29 cellular contexts compared by ENCODE assay signal in the genomic region with DNA sequence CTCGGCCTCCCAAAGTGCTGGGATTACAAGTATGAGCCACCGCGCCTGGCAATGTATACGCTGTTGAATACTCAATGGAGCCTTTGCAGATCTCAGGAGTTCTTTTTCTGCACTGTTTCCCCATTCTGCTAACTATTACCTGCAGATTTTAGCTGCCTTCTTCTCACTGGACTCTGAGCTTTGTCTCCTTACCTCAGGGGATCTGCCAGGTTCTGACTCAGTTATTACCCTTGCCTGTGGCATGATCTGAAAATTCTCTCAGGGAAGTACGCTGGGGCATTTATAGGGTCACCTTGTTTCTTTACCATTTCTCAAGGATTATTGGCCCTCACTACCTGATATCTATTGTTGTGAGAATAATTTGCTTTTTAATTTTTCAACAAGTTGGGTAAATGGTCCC.
"Had no signal": no experiment of that assay in that cellular context is flagged by ENCODE, and none has a peak within 500 bp of the region (broad histone marks: within the 10 kb centered on the region; RNA-seq: fewer than 3 reads in every experiment).

No MANE protein-coding gene starts in this region.

- H3K27me3 Mint-ChIP-seq: activated CD4-positive, alpha-beta memory T cell treated with anti-CD3 and anti-CD28 coated beads, Interleukin-2, amount 10 ng/mL, durations not matched to agents 7 days and 5 days; activated CD8-positive, alpha-beta memory T cell treated with anti-CD3 and anti-CD28 coated beads, Interleukin-2, amount 10 ng/mL, durations not matched to agents 7 days and 5 days; activated naive CD4-positive, alpha-beta T cell treated with anti-CD3 and anti-CD28 coated beads, Interleukin-2, amount 10 ng/mL, durations not matched to agents 7 days and 5 days; activated naive CD8-positive, alpha-beta T cell; activated naive CD8-positive, alpha-beta T cell treated with anti-CD3 and anti-CD28 coated beads, Interleukin-2, amount 50 U/mL, for 24 hours; brain had no signal

- H3K4me3 ChIP-seq: K562, PC-9 had no signal

- H3K9me3 Mint-ChIP-seq: activated CD4-positive, alpha-beta memory T cell treated with anti-CD3 and anti-CD28 coated beads, Interleukin-2, amount 10 ng/mL, durations not matched to agents 7 days and 5 days; activated naive CD4-positive, alpha-beta T cell treated with anti-CD3 and anti-CD28 coated beads, Interleukin-2, amount 10 ng/mL, durations not matched to agents 7 days and 5 days; activated naive CD8-positive, alpha-beta T cell treated with anti-CD3 and anti-CD28 coated beads, Interleukin-2, amount 50 U/mL, for 24 hours had no signal

- H3K27ac ChIP-seq: PC-9, RWPE1, WERI-Rb-1 had no signal

- DNase-seq: activated CD4-positive, alpha-beta memory T cell treated with anti-CD3 and anti-CD28 coated beads, Interleukin-2, amount 10 ng/mL, durations not matched to agents 7 days and 5 days; activated CD4-positive, alpha-beta T cell treated with anti-CD3 and anti-CD28 coated beads for 1 hour; activated CD4-positive, alpha-beta T cell treated with anti-CD3 and anti-CD28 coated beads for 48 hours; activated CD4-positive, CD25-positive, alpha-beta regulatory T cell; activated CD8-positive, alpha-beta memory T cell treated with anti-CD3 and anti-CD28 coated beads for 24 hours; activated CD8-positive, alpha-beta memory T cell treated with anti-CD3 and anti-CD28 coated beads, Interleukin-2, amount 10 ng/mL, durations not matched to agents 7 days and 5 days; activated CD8-positive, alpha-beta memory T cell treated with anti-CD3 and anti-CD28 coated beads, Interleukin-2, amount 50 U/mL, for 48 hours; activated effector memory CD4-positive, alpha-beta T cell treated with Interleukin-2 at 50 U/mL for 16 hours; activated naive CD4-positive, alpha-beta T cell treated with anti-CD3 and anti-CD28 coated beads, Interleukin-2, amount 10 ng/mL, durations not matched to agents 7 days and 5 days; activated naive CD8-positive, alpha-beta T cell treated with anti-CD3 and anti-CD28 coated beads, Interleukin-2, amount 50 U/mL, for 24 hours; activated T-cell treated with anti-CD3 and anti-CD28 coated beads, Interleukin-2, amount 50 U/mL, for 48 hours; anterior cingulate cortex; NCI-H146; NCI-H187; NCI-H2029 treated with DMSO at 0.1 percent for 48 hours; NCI-H2107; NCI-H2171; NCI-H510A; NCI-H526; PC-9; SIG-M5; SW 1271; T1000; WERI-Rb-1 had no signal

- H3K27ac Mint-ChIP-seq: activated CD4-positive, alpha-beta memory T cell treated with anti-CD3 and anti-CD28 coated beads, Interleukin-2, amount 10 ng/mL, durations not matched to agents 7 days and 5 days; activated CD8-positive, alpha-beta memory T cell treated with anti-CD3 and anti-CD28 coated beads, Interleukin-2, amount 10 ng/mL, durations not matched to agents 7 days and 5 days; activated naive CD4-positive, alpha-beta T cell treated with anti-CD3 and anti-CD28 coated beads, Interleukin-2, amount 10 ng/mL, durations not matched to agents 7 days and 5 days; activated naive CD8-positive, alpha-beta T cell; activated naive CD8-positive, alpha-beta T cell treated with anti-CD3 and anti-CD28 coated beads, Interleukin-2, amount 50 U/mL, for 24 hours had no signal

- H3K4me3 Mint-ChIP-seq: activated CD4-positive, alpha-beta memory T cell treated with anti-CD3 and anti-CD28 coated beads, Interleukin-2, amount 10 ng/mL, durations not matched to agents 7 days and 5 days; activated CD8-positive, alpha-beta memory T cell treated with anti-CD3 and anti-CD28 coated beads, Interleukin-2, amount 10 ng/mL, durations not matched to agents 7 days and 5 days; activated naive CD4-positive, alpha-beta T cell treated with anti-CD3 and anti-CD28 coated beads, Interleukin-2, amount 10 ng/mL, durations not matched to agents 7 days and 5 days; activated naive CD8-positive, alpha-beta T cell; activated naive CD8-positive, alpha-beta T cell treated with anti-CD3 and anti-CD28 coated beads, Interleukin-2, amount 50 U/mL, for 24 hours had no signal

- H3K36me3 ChIP-seq: WERI-Rb-1 had no signal

- ATAC-seq: activated CD8-positive, alpha-beta memory T cell treated with anti-CD3 and anti-CD28 coated beads, Interleukin-2, amount 10 ng/mL, durations not matched to agents 7 days and 5 days; activated naive CD8-positive, alpha-beta T cell treated with anti-CD3 and anti-CD28 coated beads, Interleukin-2, amount 50 U/mL, for 24 hours; K562; Right ventricle myocardium inferior had no signal
